Comparison of ENCODE assay signal across 8 cellular contexts in the genomic region with DNA sequence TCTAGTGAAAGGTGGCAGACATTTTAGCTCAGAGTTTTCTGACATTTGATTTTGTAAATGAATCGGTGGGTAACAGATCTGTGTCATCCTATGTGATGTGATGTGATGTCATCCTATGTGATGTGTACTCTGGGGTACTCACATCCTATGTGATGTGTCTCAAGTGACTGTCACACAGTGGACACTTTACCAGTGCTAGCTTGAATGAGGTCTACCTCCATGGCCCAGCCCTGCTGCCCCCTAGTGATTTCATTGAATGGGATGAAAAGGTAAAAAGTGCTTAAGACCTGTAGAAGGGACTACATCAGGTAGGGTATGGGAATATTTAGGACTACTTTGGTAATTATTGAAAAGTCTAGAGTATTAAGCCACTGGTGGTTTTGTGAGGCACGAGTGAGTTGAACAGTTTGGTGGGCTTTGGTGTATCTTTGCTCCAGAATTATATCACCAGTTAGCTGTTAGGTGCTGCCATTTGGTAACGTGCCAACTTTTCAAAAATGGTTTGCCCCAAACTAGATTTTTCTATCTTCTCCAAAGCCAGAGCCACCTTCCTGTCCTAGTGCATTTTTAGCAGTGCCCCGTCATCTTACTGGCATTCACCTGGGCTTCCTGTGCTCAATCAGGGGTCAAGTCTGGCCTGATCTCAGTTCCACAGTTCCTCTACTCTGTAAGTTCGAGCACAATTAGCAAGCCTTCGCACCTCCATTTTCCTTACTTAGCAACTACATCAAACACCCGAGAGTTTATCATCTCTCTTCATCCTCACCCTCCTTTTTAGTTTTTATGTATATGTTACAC.
DNase-seq lines count a peak whose midpoint lies in the region; ATAC-seq lines count a peak whose summit lies in the region.

No MANE protein-coding gene starts in this region.

- peak; percentile 7 for DNase-seq in COR-L47 (lab: John Stamatoyannopoulos, UW)
- peak; percentile 40 for DNase-seq in HuH-7 (ENCODE audit: low spot score)
- no peak for DNase-seq in memory B cell (ENCODE audit: low spot score in 2 of 2)

- peaks cover 80% of the 10 kb centered on the region for H3K4me1 Mint-ChIP-seq in activated naive CD8-positive, alpha-beta T cell (ENCODE audit: low read depth)
- H3K4me1 Mint-ChIP-seq in memory B cell: peaks cover 57% of the 10 kb centered on the region

- H3K9me3 Mint-ChIP-seq in activated naive CD8-positive, alpha-beta T cell (ENCODE audit: low read depth): no peaks in the 10 kb centered on the region
- H3K9me3 Mint-ChIP-seq in memory B cell: no peaks in the 10 kb centered on the region

- ATAC-seq in memory B cell (ENCODE audit: low read depth) (peak; percentile 64), GM21360 (IDR thresholded peaks at IDR 0.05; ENCODE audit: unreplicated experiment) (no peak), HG02885 (IDR thresholded peaks at IDR 0.05; ENCODE audit: poor library complexity, unreplicated experiment) (no peak), HG02798 (IDR thresholded peaks at IDR 0.05; ENCODE audit: poor library complexity, unreplicated experiment) (no peak), GM21723 (IDR thresholded peaks at IDR 0.05; ENCODE audit: unreplicated experiment) (no peak)

- H3K27ac Mint-ChIP-seq in activated naive CD8-positive, alpha-beta T cell: peak overlapping the region; percentile 77
- H3K27ac Mint-ChIP-seq in memory B cell: peak overlapping the region; percentile 84

- H3K36me3 Mint-ChIP-seq in activated naive CD8-positive, alpha-beta T cell: peaks cover 4% of the 10 kb centered on the region
- H3K36me3 Mint-ChIP-seq in memory B cell: peaks cover 30% of the 10 kb centered on the region

- H3K27me3 Mint-ChIP-seq in activated naive CD8-positive, alpha-beta T cell: no peaks in the 10 kb centered on the region
- no peaks in the 10 kb centered on the region for H3K27me3 Mint-ChIP-seq in memory B cell

- H3K4me3 Mint-ChIP-seq in activated naive CD8-positive, alpha-beta T cell: peak overlapping the region; percentile 40
- no peak overlapping the region for H3K4me3 Mint-ChIP-seq in memory B cell

Comparison
In these comparisons a context has a peak if more than half of its experiments do, and no peak if none do; other contexts are left out.
1. DNase-seq: peak in COR-L47 (single experiment) and HuH-7 (single experiment); none in memory B cell (0 of 2).